8 cellular contexts compared by ENCODE assay signal in the genomic region with DNA sequence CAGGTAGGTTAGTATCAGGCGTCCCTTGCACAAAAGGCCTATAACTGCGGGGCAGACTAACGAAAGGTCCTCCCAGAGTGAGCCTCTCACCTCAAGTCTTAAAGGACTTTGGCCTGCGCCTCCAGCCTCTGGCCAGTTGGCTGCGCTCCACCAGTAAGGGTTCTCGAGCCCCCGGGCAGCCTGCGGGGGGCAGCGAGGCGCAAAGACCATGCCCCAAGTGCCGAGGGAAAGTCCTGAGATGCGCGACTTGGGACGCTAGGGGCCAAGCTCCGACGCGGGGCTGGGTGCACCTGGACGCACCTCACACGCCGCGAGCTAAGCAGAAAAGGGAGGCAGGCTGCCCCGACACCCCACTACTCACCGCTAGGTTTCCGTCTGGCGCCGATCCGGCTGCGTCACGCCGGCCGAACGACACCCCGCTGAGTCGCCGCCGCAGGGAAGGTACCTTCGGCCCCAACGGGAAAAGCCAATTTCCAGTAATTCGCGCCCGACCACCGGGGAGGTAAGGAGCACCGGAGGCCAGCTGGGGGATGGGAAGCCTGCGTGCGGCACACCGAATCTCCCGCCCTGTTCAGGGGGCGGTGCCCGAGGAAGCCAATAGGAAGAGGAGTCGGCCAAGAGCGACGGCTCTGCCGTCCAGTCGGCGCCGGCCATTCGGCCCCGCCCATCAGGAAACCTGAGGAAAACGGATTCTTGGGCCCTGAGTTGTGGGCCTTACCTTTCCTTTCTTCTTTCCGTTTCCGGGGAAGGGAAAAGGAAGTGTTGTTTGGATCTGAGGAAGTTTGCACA. TPM values are rescaled to one million over a fixed set of nuclear protein-coding genes. Genes with fewer than 3 reads are reported as not detected.
DNase-seq lines count a peak whose midpoint lies in the region; ATAC-seq, FAIRE-seq and TF ChIP-seq lines count a peak whose summit lies in the region.

A gene (minus strand): TSS at position 532 of the 789 bp plus-strand sequence. CDS start 5,537 bp downstream, outside the sequence.

- peaks cover 26% of the 10 kb centered on the region for H3K36me3 Mint-ChIP-seq in activated T-helper 2 cell treated with anti-CD3 and anti-CD28 coated beads, Interferon-gamma antibody, Interleukin-2, Interleukin-4, amounts not matched to agents 10 μg/mL and 5 μg/mL and 100 μg/mL, durations not matched to agents 14 hours and 24 hours and 36 hours (ENCODE audit: low read depth)
- no peaks in the 10 kb centered on the region for H3K36me3 Mint-ChIP-seq in natural killer cell

- H3K27ac ChIP-seq in RWPE2 (ENCODE audit: poor library complexity, severe bottlenecking), result peak within 1 kb of the TSS; percentile 64

- peak within 1 kb of the TSS; percentile 86 for H3K27ac Mint-ChIP-seq in activated T-helper 2 cell treated with anti-CD3 and anti-CD28 coated beads, Interferon-gamma antibody, Interleukin-2, Interleukin-4, amounts not matched to agents 10 μg/mL and 5 μg/mL and 100 μg/mL, durations not matched to agents 14 hours and 24 hours and 36 hours
- H3K27ac Mint-ChIP-seq in natural killer cell, result peak within 1 kb of the TSS; percentile 98

- H3K27me3 ChIP-seq in RWPE2 (ENCODE audit: insufficient read depth, poor library complexity, severe bottlenecking), result no peaks in the 10 kb centered on the region

- DNase-seq in H54 (ENCODE audit: insufficient read length, low spot score) (peak; percentile 72), LoVo (ENCODE audit: low spot score) (peak; percentile 94), RWPE2 (ENCODE audit: low spot score) (peak; percentile 93), fibroblast of peridontal ligament (ENCODE audit: extremely low read depth) (peak; percentile 92), natural killer cell (peak; percentile 94)
- peak; percentile 91 for DNase-seq in activated T-helper 2 cell treated with anti-CD3 and anti-CD28 coated beads, Interferon-gamma antibody, Interleukin-2, Interleukin-4, amounts not matched to agents 10 μg/mL and 5 μg/mL and 100 μg/mL, durations not matched to agents 14 hours and 24 hours and 36 hours (ENCODE audit: low spot score)
- DNase-seq in stimulated activated naive CD4-positive, alpha-beta T cell treated with Interleukin-2 at 50 U/mL for 16 hours (lab: John Stamatoyannopoulos, UW), result peak; percentile 87

- H3K36me3 ChIP-seq in ES-I3 (ENCODE audit: insufficient read depth, low read length) (no peaks in the 10 kb centered on the region), RWPE2 (ENCODE audit: low read depth) (peaks cover 33% of the 10 kb centered on the region)

- peak; percentile 87 for FAIRE-seq in H54 (lab: Jason Lieb, UNC)

- no peaks in the 10 kb centered on the region for H3K9me3 ChIP-seq in ES-I3 (ENCODE audit: control insufficient read depth, insufficient read depth, low read length)
- H3K9me3 ChIP-seq in RWPE2 (ENCODE audit: severe bottlenecking), result no peaks in the 10 kb centered on the region

- intact Hi-C loops in activated T-helper 2 cell treated with anti-CD3 and anti-CD28 coated beads, Interferon-gamma antibody, Interleukin-2, Interleukin-4, amounts not matched to agents 10 μg/mL and 5 μg/mL and 100 μg/mL, durations not matched to agents 14 hours and 24 hours and 36 hours (cut with micrococcal nuclease), result loop anchor here (1.0 to 10.0 kb wide), 5 partner anchors 19 to 194 kb away; a partner anchor contains a TSS
- intact Hi-C loops in natural killer cell (cut with micrococcal nuclease), result loop anchor here (1.0 to 5.0 kb wide), 4 partner anchors 74 to 214 kb away; a partner anchor contains a TSS

- ATAC-seq in RWPE2 (ENCODE audit: low read depth) (peak; percentile 93), natural killer cell (peak; percentile 95 to 99 (median 96))

- H3K9ac ChIP-seq in ES-I3 (ENCODE audit: low read depth, low read length), result peak within 1 kb of the TSS; percentile 78

- H3K27me3 Mint-ChIP-seq in activated T-helper 2 cell treated with anti-CD3 and anti-CD28 coated beads, Interferon-gamma antibody, Interleukin-2, Interleukin-4, amounts not matched to agents 10 μg/mL and 5 μg/mL and 100 μg/mL, durations not matched to agents 14 hours and 24 hours and 36 hours (ENCODE audit: low read depth), result no peaks in the 10 kb centered on the region
- no peaks in the 10 kb centered on the region for H3K27me3 Mint-ChIP-seq in natural killer cell (ENCODE audit: low read depth in 2 of 2)

- H3K4me3 ChIP-seq in RWPE2 (ENCODE audit: severe bottlenecking), result peak within 1 kb of the TSS; percentile 70

- TF ChIP-seq CTCF in RWPE2 (IDR thresholded peaks at IDR 0.05; ENCODE audit: poor library complexity, severe bottlenecking) (peak; percentile 73), natural killer cell (IDR thresholded peaks at IDR 0.05) (peak; percentile 71)

- no peak for TF ChIP-seq POLR2A in H54 (IDR thresholded peaks at IDR 0.05; ENCODE audit: low read depth, low read length)

- H3K4me1 ChIP-seq in ES-I3 (ENCODE audit: insufficient read depth, low read length) (peaks cover 7% of the 10 kb centered on the region), RWPE2 (ENCODE audit: insufficient read depth, poor library complexity, severe bottlenecking) (peaks cover 27% of the 10 kb centered on the region)

- no peaks in the 10 kb centered on the region for H3K9me3 Mint-ChIP-seq in activated T-helper 2 cell treated with anti-CD3 and anti-CD28 coated beads, Interferon-gamma antibody, Interleukin-2, Interleukin-4, amounts not matched to agents 10 μg/mL and 5 μg/mL and 100 μg/mL, durations not matched to agents 14 hours and 24 hours and 36 hours
- no peaks in the 10 kb centered on the region for H3K9me3 Mint-ChIP-seq in natural killer cell

- peak within 1 kb of the TSS; percentile 96 for H3K4me3 Mint-ChIP-seq in activated T-helper 2 cell treated with anti-CD3 and anti-CD28 coated beads, Interferon-gamma antibody, Interleukin-2, Interleukin-4, amounts not matched to agents 10 μg/mL and 5 μg/mL and 100 μg/mL, durations not matched to agents 14 hours and 24 hours and 36 hours (ENCODE audit: low read depth)
- peak within 1 kb of the TSS; percentile 98 for H3K4me3 Mint-ChIP-seq in natural killer cell

- H3K4me1 Mint-ChIP-seq in activated T-helper 2 cell treated with anti-CD3 and anti-CD28 coated beads, Interferon-gamma antibody, Interleukin-2, Interleukin-4, amounts not matched to agents 10 μg/mL and 5 μg/mL and 100 μg/mL, durations not matched to agents 14 hours and 24 hours and 36 hours (ENCODE audit: low read depth), result peaks cover 53% of the 10 kb centered on the region
- H3K4me1 Mint-ChIP-seq in natural killer cell, result peaks cover 34 to 47% of the 10 kb centered on the region in 2 donors

RNA-seq across cellular contexts. Expression of the gene that starts here (rescaled TPM):
- 50.7 and 62.9 TPM in 2 replicates for total RNA-seq in activated T-helper 2 cell treated with anti-CD3 and anti-CD28 coated beads, Interferon-gamma antibody, Interleukin-2, Interleukin-4, amounts not matched to agents 10 μg/mL and 5 μg/mL and 100 μg/mL, durations not matched to agents 14 hours and 24 hours and 36 hours
- 10 to 100 TPM; 21.7 to 48.5 (median 26.1) TPM for total RNA-seq in natural killer cell

Comparison
In these comparisons a context has a peak if more than half of its experiments do, and no peak if none do; other contexts are left out.
1. Peak in every context shown above with its lines: DNase-seq, ATAC-seq, H3K4me3 ChIP-seq and H3K27ac ChIP-seq.